In the genomic region with DNA sequence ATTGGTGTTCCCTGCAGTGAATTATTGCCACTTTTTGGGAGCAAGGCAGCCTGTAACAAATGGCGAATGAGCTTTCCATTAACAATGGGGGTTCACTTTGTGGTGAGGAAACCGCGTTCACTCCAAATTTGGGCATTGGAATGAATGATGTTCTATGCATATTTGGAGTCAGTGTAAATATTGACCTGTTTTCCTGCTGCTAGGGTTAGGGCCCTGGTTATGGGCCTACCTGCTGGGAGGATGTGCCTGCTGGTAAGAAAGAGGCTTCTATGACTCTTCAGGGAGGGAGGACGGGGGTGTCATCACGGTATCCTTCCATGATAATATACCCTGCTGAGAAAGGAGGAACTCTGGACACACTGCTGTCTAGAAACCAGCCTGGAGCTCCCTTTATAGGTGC, we compare ENCODE assay signal across 20 cellular contexts. TPM values are rescaled to one million over a fixed set of nuclear protein-coding genes. Genes with fewer than 3 reads are reported as not detected.
"Had no signal": no experiment of that assay in that cellular context is flagged by ENCODE, and none has a peak within 500 bp of the region (broad histone marks: within the 10 kb centered on the region; RNA-seq: fewer than 3 reads in every experiment).

No MANE protein-coding gene starts in this region.

- H3K27ac Mint-ChIP-seq: activated CD4-positive, alpha-beta memory T cell treated with anti-CD3 and anti-CD28 coated beads, Interleukin-2, amount 10 ng/mL, durations not matched to agents 7 days and 5 days; activated CD4-positive, alpha-beta T cell treated with anti-CD3 and anti-CD28 coated beads for 36 hours; activated T-cell treated with anti-CD3 and anti-CD28 coated beads, Interleukin-2, amount 50 U/mL, for 24 hours; naive B cell; stimulated activated naive CD8-positive, alpha-beta T cell treated with anti-CD3 and anti-CD28 coated beads, Interleukin-15, Interleukin-2, amounts not matched to agents 100 ng/mL and 50 ng/mL, for 24 hours; T-helper 1 cell treated with Interleukin-12 subunit alpha and Interleukin-12 subunit beta and Interleukin-4 antibody, amounts not matched to agents 30 μg/mL and 1 μg/mL, for 36 hours had no signal

- H3K9me3 ChIP-seq: body of pancreas had no signal

- H3K4me3 ChIP-seq: body of pancreas, smooth muscle cell had no signal

- H3K27me3 Mint-ChIP-seq: activated CD4-positive, alpha-beta T cell treated with anti-CD3 and anti-CD28 coated beads for 36 hours; activated naive CD4-positive, alpha-beta T cell treated with anti-CD3 and anti-CD28 coated beads, Interleukin-2, amount 50 U/mL, for 24 hours; activated T-cell treated with anti-CD3 and anti-CD28 coated beads, Interleukin-2, amount 50 U/mL, for 24 hours had no signal

- H3K27me3 ChIP-seq: body of pancreas had no signal

- H3K27ac ChIP-seq: body of pancreas, WERI-Rb-1 had no signal

- H3K36me3 Mint-ChIP-seq: activated naive CD4-positive, alpha-beta T cell treated with anti-CD3 and anti-CD28 coated beads, Interleukin-2, amount 50 U/mL, for 24 hours; immature natural killer cell; naive B cell had no signal

- DNase-seq: activated CD4-positive, alpha-beta memory T cell treated with anti-CD3 and anti-CD28 coated beads, Interleukin-2, amount 10 ng/mL, durations not matched to agents 7 days and 5 days; activated CD4-positive, alpha-beta T cell treated with anti-CD3 and anti-CD28 coated beads for 36 hours; activated T-cell treated with anti-CD3 and anti-CD28 coated beads, Interleukin-2, amount 50 U/mL, for 24 hours; body of pancreas; cortex of kidney; effector CD4-positive, alpha-beta T cell; immature natural killer cell; naive B cell; right cardiac atrium; WERI-Rb-1 had no signal

- H3K36me3 ChIP-seq: WERI-Rb-1 had no signal

- H3K9me3 Mint-ChIP-seq: activated CD4-positive, alpha-beta memory T cell treated with anti-CD3 and anti-CD28 coated beads, Interleukin-2, amount 10 ng/mL, durations not matched to agents 7 days and 5 days; activated naive CD4-positive, alpha-beta T cell treated with anti-CD3 and anti-CD28 coated beads, Interleukin-2, amount 50 U/mL, for 24 hours; activated T-cell treated with anti-CD3 and anti-CD28 coated beads, Interleukin-2, amount 50 U/mL, for 24 hours; central memory CD8-positive, alpha-beta T cell; immature natural killer cell; stimulated activated naive CD8-positive, alpha-beta T cell treated with anti-CD3 and anti-CD28 coated beads, Interleukin-15, Interleukin-2, amounts not matched to agents 100 ng/mL and 50 ng/mL, for 24 hours; T-helper 1 cell treated with Interleukin-12 subunit alpha and Interleukin-12 subunit beta and Interleukin-4 antibody, amounts not matched to agents 30 μg/mL and 1 μg/mL, for 36 hours had no signal

- H3K4me3 Mint-ChIP-seq: activated CD4-positive, alpha-beta memory T cell treated with anti-CD3 and anti-CD28 coated beads, Interleukin-2, amount 10 ng/mL, durations not matched to agents 7 days and 5 days; activated CD4-positive, alpha-beta T cell treated with anti-CD3 and anti-CD28 coated beads for 36 hours; activated naive CD4-positive, alpha-beta T cell treated with anti-CD3 and anti-CD28 coated beads, Interleukin-2, amount 50 U/mL, for 24 hours; activated T-cell treated with anti-CD3 and anti-CD28 coated beads, Interleukin-2, amount 50 U/mL, for 24 hours; central memory CD8-positive, alpha-beta T cell; immature natural killer cell; naive B cell; stimulated activated naive CD8-positive, alpha-beta T cell treated with anti-CD3 and anti-CD28 coated beads, Interleukin-15, Interleukin-2, amounts not matched to agents 100 ng/mL and 50 ng/mL, for 24 hours; T-helper 1 cell treated with Interleukin-12 subunit alpha and Interleukin-12 subunit beta and Interleukin-4 antibody, amounts not matched to agents 30 μg/mL and 1 μg/mL, for 36 hours had no signal

- H3K4me2 ChIP-seq: smooth muscle cell had no signal

- ATAC-seq: activated CD4-positive, alpha-beta T cell treated with anti-CD3 and anti-CD28 coated beads for 36 hours; body of pancreas; right cardiac atrium had no signal

RNA-seq across cellular contexts. Expression of a gene that starts 29.0 kb away (rescaled TPM):
- total RNA-seq: activated CD4-positive, alpha-beta memory T cell treated with anti-CD3 and anti-CD28 coated beads, Interleukin-2, amount 10 ng/mL, durations not matched to agents 7 days and 5 days; activated CD4-positive, alpha-beta T cell treated with anti-CD3 and anti-CD28 coated beads for 36 hours; body of pancreas; lower leg skin; mononuclear cell; posterior vena cava; smooth muscle cell; temporal lobe; ureter had no signal
- polyA plus RNA-seq: immature natural killer cell, right cardiac atrium had no signal
